ENCODE assay signal across 8 cellular contexts in genomic region chr19:10961763-10962536, GRCh38. TPM values are rescaled to one million over a fixed set of nuclear protein-coding genes. Genes with fewer than 3 reads are reported as not detected.
DNase-seq lines count a peak whose midpoint lies in the region; ATAC-seq, FAIRE-seq and TF ChIP-seq lines count a peak whose summit lies in the region.

No MANE protein-coding gene starts in this region.

- H3K9me3 ChIP-seq in CD4-positive, alpha-beta T cell (ENCODE audit: control insufficient read depth, low read length), result no peaks in the 10 kb centered on the region
- H3K9me3 ChIP-seq in KOPT-K1 (ENCODE audit: insufficient read depth, low read length, poor library complexity, severe bottlenecking) (no peaks in the 10 kb centered on the region), K562 (replicated peaks; ENCODE audit: control insufficient read depth, insufficient read depth, low read depth, low read length) (no peaks in the 10 kb centered on the region), mesenchymal stem cell (ENCODE audit: control insufficient read depth, low read length) (no peaks in the 10 kb centered on the region)

- peaks cover 15 to 30% of the 10 kb centered on the region in 2 experiments; a peak in 4 of 5 replicates for H3K4me1 ChIP-seq in K562 (replicated peaks in 1 of 2; ENCODE audit: control insufficient read depth in 2 of 2, insufficient read depth in 2 of 2, low read length in 2 of 2)
- H3K4me1 ChIP-seq in mesenchymal stem cell (ENCODE audit: control insufficient read depth, insufficient read depth, low read depth, low read length), result peaks cover 23% of the 10 kb centered on the region

- TF ChIP-seq RAD21 in K562 (CRISPR knock-in tag; conservative IDR thresholded peaks at IDR 0.05 in 1 of 2, IDR thresholded peaks at IDR 0.05 in 1 of 2), result no peak

- peaks cover 13% of the 10 kb centered on the region; the same call in 1 of the 2 replicates for H3K36me3 ChIP-seq in KOPT-K1 (ENCODE audit: insufficient read depth, low read length)
- peaks cover 16% of the 10 kb centered on the region; the same call in 2 of the 3 replicates for H3K36me3 ChIP-seq in K562 (ENCODE audit: control insufficient read depth, insufficient read depth, low read length)
- peaks cover 0 to 9% of the 10 kb centered on the region in 2 experiments for H3K36me3 ChIP-seq in mesenchymal stem cell (ENCODE audit: control insufficient read depth in 1 of 2, insufficient read depth in 2 of 2, low read depth in 1 of 2, low read length in 2 of 2)

- no peak for TF ChIP-seq POLR2A in K562 (conservative IDR thresholded peaks at IDR 0.05)

- peak overlapping the region in 1 of 2 experiments; percentile 91 for H3K23ac ChIP-seq in mesenchymal stem cell (ENCODE audit: low read length in 2 of 2)

- H2BK120ac ChIP-seq in mesenchymal stem cell (ENCODE audit: low read depth, low read length), result peak overlapping the region; percentile 88

- peak overlapping the region; percentile 64 for H3K27ac ChIP-seq in CD4-positive, alpha-beta T cell (ENCODE audit: low read depth, low read length)
- H3K27ac ChIP-seq in KOPT-K1 (ENCODE audit: low read depth, low read length, poor library complexity, severe bottlenecking), result peak overlapping the region; percentile 95
- peak overlapping the region; percentile 94 for H3K27ac ChIP-seq in K562 (ENCODE audit: extremely low read depth, low read depth, low read length)
- H3K27ac ChIP-seq in mesenchymal stem cell (ENCODE audit: low read length, poor library complexity, severe bottlenecking), result peak overlapping the region; percentile 65

- H3K4ac ChIP-seq in mesenchymal stem cell (ENCODE audit: low read depth in 1 of 2, low read length in 2 of 2), result peak overlapping the region; percentile 47 to 86

- H3K14ac ChIP-seq in mesenchymal stem cell (ENCODE audit: low read length in 2 of 2), result peak overlapping the region; percentile 45 to 72

- H3K4me3 Mint-ChIP-seq in CD4-positive, alpha-beta T cell, result peak overlapping the region; percentile 94

- H3K79me2 ChIP-seq in K562 (ENCODE audit: control insufficient read depth, insufficient read depth, low read length), result peaks cover 71% of the 10 kb centered on the region

- FAIRE-seq in K562 (lab: Jason Lieb, UNC), result peak; percentile 82

- no peak overlapping the region for H2BK5ac ChIP-seq in mesenchymal stem cell (ENCODE audit: low read depth, low read length, poor library complexity, severe bottlenecking)

- H2BK15ac ChIP-seq in mesenchymal stem cell (ENCODE audit: low read depth, poor library complexity, severe bottlenecking), result peak overlapping the region; percentile 81

- peak overlapping the region; percentile 83 for H4K91ac ChIP-seq in mesenchymal stem cell (ENCODE audit: low read length)

- peak overlapping the region; percentile 70 for H4K8ac ChIP-seq in mesenchymal stem cell (ENCODE audit: low read length)

- POLR2A ChIA-PET in CD4-positive, alpha-beta T cell (lab: Charles Lee), result interaction anchor here (1.2 to 2.0 kb wide), 3 partner anchors 20 to 413 kb away, joined by 3 to 7 read pairs (median 4); no protein-coding TSS in a partner anchor
- POLR2A ChIA-PET in K562 (lab: Yijun Ruan, JAX), result interaction anchor here (0.6 to 1.1 kb wide), 5 partner anchors 9 to 274 kb away, joined by 3 to 5 read pairs (median 3); no protein-coding TSS in a partner anchor

- H2AFZ ChIP-seq in K562 (ENCODE audit: low read depth, low read length), result peak overlapping the region; percentile 76; the same call in 1 of the 2 replicates
- H2AFZ ChIP-seq in mesenchymal stem cell (ENCODE audit: low read depth, low read length), result no peak overlapping the region

- H3K9me3 Mint-ChIP-seq in CD4-positive, alpha-beta T cell, result no peaks in the 10 kb centered on the region

- CTCF ChIA-PET in CD4-positive, alpha-beta T cell (lab: Charles Lee), result interaction anchor here (0.9 to 2.6 kb wide), 2 partner anchors 20 to 25 kb away, joined by 4 to 8 read pairs; no protein-coding TSS in a partner anchor
- CTCF ChIA-PET in K562 (lab: Yijun Ruan, JAX; ENCODE audit: low intra/inter-chr PET ratio), result no interaction called here

- no peaks in the 10 kb centered on the region for H3K27me3 Mint-ChIP-seq in CD4-positive, alpha-beta T cell

- peak overlapping the region; percentile 88 to 90 for H3K18ac ChIP-seq in mesenchymal stem cell (ENCODE audit: low read depth in 1 of 2, low read length in 2 of 2)

- H3K4me3 ChIP-seq in K562, result peak overlapping the region; percentile 99
- peak overlapping the region; percentile 91 to 99 for H3K4me3 ChIP-seq in mesenchymal stem cell (ENCODE audit: insufficient read depth in 1 of 2, low read depth in 1 of 2, low read length in 2 of 2)

- no peak for DNase-seq in CD4-positive, alpha-beta T cell
- DNase-seq in K562 (ENCODE audit: extremely low read depth in 1 of 4, low spot score in 3 of 4) (peak in 3 of 4 experiments; percentile 16 to 33 (median 18)), mesenchymal stem cell (peak; percentile 43), GM13976 (ENCODE audit: low spot score) (no peak)

- peak overlapping the region; percentile 96 to 100 for H3K9ac ChIP-seq in K562 (ENCODE audit: insufficient read depth in 1 of 2, low read depth in 2 of 2, low read length in 2 of 2)
- H3K9ac ChIP-seq in mesenchymal stem cell (ENCODE audit: low read length), result peak overlapping the region; percentile 99

- TF ChIP-seq CTCF in CD4-positive, alpha-beta T cell (IDR thresholded peaks at IDR 0.05), result no peak
- TF ChIP-seq CTCF in K562 (IDR thresholded peaks at IDR 0.05 in 2 of 3, conservative IDR thresholded peaks at IDR 0.05 in 1 of 3; ENCODE audit: insufficient read depth in 2 of 3, low read depth in 1 of 3, low read length in 3 of 3) (no peak), GM13976 (IDR thresholded peaks at IDR 0.05; ENCODE audit: borderline replicate concordance, control extremely low read depth, extremely low read depth, insufficient read depth, missing control alignments) (no peak)

- H2AK5ac ChIP-seq in mesenchymal stem cell (ENCODE audit: low read length, severe bottlenecking), result no peak overlapping the region

- no peaks in the 10 kb centered on the region for H3K79me1 ChIP-seq in mesenchymal stem cell (replicated peaks; ENCODE audit: low read length, poor library complexity, severe bottlenecking)

- intact Hi-C loops in CD4-positive, alpha-beta T cell (cut with DNase I, micrococcal nuclease), result loop anchor here (2.0 to 10.0 kb wide), 4 partner anchors 19 to 133 kb away; partner anchors contain the start of genes TIMM29 (in 1 of the 2) and YIPF2 (in 1 of the 2)
- intact Hi-C loops in K562 (cut with micrococcal nuclease), result no loop called here

- in situ Hi-C loops in K562 (cut with MboI), result no loop called here
- in situ Hi-C loops in GM13976 (cut with MboI; ENCODE audit: low sequenced_read_pairs, unreplicated experiment), result no loop called here

- peaks cover 8% of the 10 kb centered on the region for H4K20me1 ChIP-seq in K562 (replicated peaks; ENCODE audit: control insufficient read depth, insufficient read depth, low read length)

- H3K9me1 ChIP-seq in K562 (ENCODE audit: control insufficient read depth, insufficient read depth, low read length), result peaks cover 4% of the 10 kb centered on the region

- 12% methylated on average over 18 of the region's 18 CpGs for WGBS in K562 (ENCODE audit: insufficient coverage, low coverage, missing lambda C conversion rate)
- 21% methylated on average over 18 of the region's 18 CpGs for WGBS in mesenchymal stem cell

- no peak for ATAC-seq in CD4-positive, alpha-beta T cell (ENCODE audit: poor library complexity)
- ATAC-seq in K562 (no peak), GM18907 (IDR thresholded peaks at IDR 0.05; ENCODE audit: unreplicated experiment) (no peak), GM21423 (IDR thresholded peaks at IDR 0.05; ENCODE audit: unreplicated experiment) (no peak), HG03432 (IDR thresholded peaks at IDR 0.05; ENCODE audit: unreplicated experiment) (no peak)

- peaks cover 8% of the 10 kb centered on the region for H3K36me3 Mint-ChIP-seq in CD4-positive, alpha-beta T cell (ENCODE audit: low read depth)

- H3K4me1 Mint-ChIP-seq in CD4-positive, alpha-beta T cell (ENCODE audit: low read depth), result peaks cover 46% of the 10 kb centered on the region

- peak overlapping the region; percentile 88 for H3K4me2 ChIP-seq in K562 (ENCODE audit: insufficient read depth, low read length)
- peak overlapping the region; percentile 61 for H3K4me2 ChIP-seq in mesenchymal stem cell (ENCODE audit: low read length, poor library complexity, severe bottlenecking)

- no peaks in the 10 kb centered on the region for H3K27me3 ChIP-seq in CD4-positive, alpha-beta T cell (ENCODE audit: control insufficient read depth, insufficient read depth, low read length)
- H3K27me3 ChIP-seq in K562 (ENCODE audit: control insufficient read depth in 2 of 2, insufficient read depth in 2 of 2, low read length in 2 of 2), result no peaks in the 10 kb centered on the region
- no peaks in the 10 kb centered on the region for H3K27me3 ChIP-seq in mesenchymal stem cell (ENCODE audit: control insufficient read depth in 1 of 2, insufficient read depth in 1 of 2, low read length in 2 of 2)

- peak overlapping the region; percentile 88 for H3K27ac Mint-ChIP-seq in CD4-positive, alpha-beta T cell

- no peak for TF ChIP-seq EP300 in K562 (IDR thresholded peaks at IDR 0.05; ENCODE audit: low read length)

- peak overlapping the region in 1 of 2 experiments; percentile 39 for H2BK12ac ChIP-seq in mesenchymal stem cell (ENCODE audit: low read length in 2 of 2)

- TSS peak; percentile 70 for BruUV-seq in K562 (replicated peaks; lab: Mats Ljungman, UMichigan)

RNA-seq across cellular contexts. Expression of gene SMARCA4, which starts 1.1 kb away (rescaled TPM):
- total RNA-seq in CD4-positive, alpha-beta T cell, result 10 to 100 TPM; 69.6 to 74.5 TPM
- 239 and 474 TPM in 2 replicates for total RNA-seq in K562 (2011; cell fraction: chromatin; rRNA removed; ENCODE audit: low replicate concordance)
- 201 and 202 TPM in 2 replicates for total RNA-seq in K562 (2011; cell fraction: nucleolus; rRNA removed)
- total RNA-seq in K562 (2011; cell fraction: nucleoplasm; rRNA removed), result 194 and 219 TPM in 2 replicates
- 125 and 134 TPM in 2 replicates for total RNA-seq in K562 (2014; rRNA removed)
- total RNA-seq in K562 (2014; rRNA removed; fragmentation: Illumina TruSeq; extraction: Trizol), result 45.7 and 48.4 TPM in 2 replicates
- 52.1 and 54.1 TPM in 2 replicates for total RNA-seq in K562 (2015; rRNA removed; fragmentation: Illumina TruSeq; extraction: Trizol)
- total RNA-seq in K562 (2021), result 194 and 207 TPM in 2 replicates
- polyA plus RNA-seq in K562 (2011; rRNA removed), result 40.7 and 69.1 TPM in 2 replicates
- 50.9 and 53.3 TPM in 2 replicates for polyA plus RNA-seq in K562 (2011; cell fraction: cytosol; rRNA removed)
- polyA plus RNA-seq in K562 (2011; cell fraction: nucleus; rRNA removed), result 84.2 and 133 TPM in 2 replicates
- 118 and 172 TPM in 2 replicates for polyA plus RNA-seq in K562 (2012)
- 98.6 and 118 TPM in 2 replicates for polyA plus RNA-seq in K562 (2014; fragmentation: Illumina TruSeq; extraction: Trizol)
- 10 to 100 TPM; 19.3 to 24.8 TPM for polyA plus RNA-seq in K562 (2014; fragmentation: Nextera tagmentation; extraction: Ambion mirVana)
- polyA plus RNA-seq in K562 (2014; rRNA removed), result 68.9 and 84.5 TPM in 2 replicates
- 91.0 and 105 TPM in 2 replicates for polyA minus RNA-seq in K562 (2011; rRNA and poly(A)+ RNA removed)
- polyA minus RNA-seq in K562 (2011; cell fraction: cytosol; rRNA and poly(A)+ RNA removed), result 157 and 194 TPM in 2 replicates
- polyA minus RNA-seq in K562 (2011; cell fraction: nucleus; rRNA and poly(A)+ RNA removed), result 68.0 and 102 TPM in 2 replicates
- polyA plus RNA-seq in mesenchymal stem cell (2013, experiment 1 of 2), result 67.2 TPM
- 66.6 TPM for polyA plus RNA-seq in mesenchymal stem cell (2013, experiment 2 of 2)

RNA-seq across cellular contexts. Expression of gene TIMM29, which starts 33.3 kb away (rescaled TPM):
- total RNA-seq in CD4-positive, alpha-beta T cell, result 10 to 100 TPM; 22.6 to 24.8 TPM
- total RNA-seq in K562 (2011; cell fraction: chromatin; rRNA removed; ENCODE audit: low replicate concordance), result 9.9 and 25.8 TPM in 2 replicates
- 30.1 and 31.0 TPM in 2 replicates for total RNA-seq in K562 (2011; cell fraction: nucleolus; rRNA removed)
- total RNA-seq in K562 (2011; cell fraction: nucleoplasm; rRNA removed), result 14.4 and 15.4 TPM in 2 replicates
- total RNA-seq in K562 (2014; rRNA removed) (29.4 and 32.7 TPM in 2 replicates), K562 (2014; rRNA removed; fragmentation: Illumina TruSeq; extraction: Trizol) (18.5 and 19.9 TPM in 2 replicates), K562 (2015; rRNA removed; fragmentation: Illumina TruSeq; extraction: Trizol) (20.2 and 20.7 TPM in 2 replicates), K562 (2021) (23.8 and 24.7 TPM in 2 replicates)
- polyA plus RNA-seq in K562 (2011; rRNA removed) (11.0 and 13.2 TPM in 2 replicates), K562 (2014; fragmentation: Illumina TruSeq; extraction: Trizol) (13.8 and 13.9 TPM in 2 replicates), K562 (2014; fragmentation: Nextera tagmentation; extraction: Ambion mirVana) (1 to 10 TPM; 2.4 to 3.2 TPM), K562 (2014; rRNA removed) (16.3 and 17.5 TPM in 2 replicates)
- polyA plus RNA-seq in K562 (2011; cell fraction: cytosol; rRNA removed), result 10.3 and 20.8 TPM in 2 replicates
- polyA plus RNA-seq in K562 (2011; cell fraction: nucleus; rRNA removed), result 7.8 and 11.2 TPM in 2 replicates
- polyA plus RNA-seq in K562 (2012), result 17.4 and 20.2 TPM in 2 replicates
- polyA minus RNA-seq in K562 (2011; rRNA and poly(A)+ RNA removed), result 2.6 and 2.9 TPM in 2 replicates
- polyA minus RNA-seq in K562 (2011; cell fraction: cytosol; rRNA and poly(A)+ RNA removed), result 4.8 and 6.6 TPM in 2 replicates
- 5.7 and 7.8 TPM in 2 replicates for polyA minus RNA-seq in K562 (2011; cell fraction: nucleus; rRNA and poly(A)+ RNA removed)
- polyA plus RNA-seq in mesenchymal stem cell (2013, experiment 1 of 2), result 20.0 TPM
- 22.7 TPM for polyA plus RNA-seq in mesenchymal stem cell (2013, experiment 2 of 2)

RNA-seq across cellular contexts. Expression of gene YIPF2, which starts 33.5 kb away (rescaled TPM):
- total RNA-seq in CD4-positive, alpha-beta T cell, result 10 to 100 TPM; 21.1 to 21.7 TPM
- total RNA-seq in K562 (2011; cell fraction: chromatin; rRNA removed; ENCODE audit: low replicate concordance), result 41.8 and 150 TPM in 2 replicates
- 200 and 225 TPM in 2 replicates for total RNA-seq in K562 (2011; cell fraction: nucleolus; rRNA removed)
- 96.4 and 107 TPM in 2 replicates for total RNA-seq in K562 (2011; cell fraction: nucleoplasm; rRNA removed)
- 65.2 and 80.4 TPM in 2 replicates for total RNA-seq in K562 (2014; rRNA removed)
- 10.3 and 12.1 TPM in 2 replicates for total RNA-seq in K562 (2014; rRNA removed; fragmentation: Illumina TruSeq; extraction: Trizol)
- total RNA-seq in K562 (2015; rRNA removed; fragmentation: Illumina TruSeq; extraction: Trizol), result 31.6 and 32.5 TPM in 2 replicates
- total RNA-seq in K562 (2021), result 51.6 and 56.3 TPM in 2 replicates
- polyA plus RNA-seq in K562 (2011; rRNA removed), result 40.5 and 69.1 TPM in 2 replicates
- 114 and 210 TPM in 2 replicates for polyA plus RNA-seq in K562 (2011; cell fraction: cytosol; rRNA removed)
- 175 and 177 TPM in 2 replicates for polyA plus RNA-seq in K562 (2011; cell fraction: nucleus; rRNA removed)
- polyA plus RNA-seq in K562 (2012), result 41.2 and 77.2 TPM in 2 replicates
- 20.4 and 44.1 TPM in 2 replicates for polyA plus RNA-seq in K562 (2014; fragmentation: Illumina TruSeq; extraction: Trizol)
- polyA plus RNA-seq in K562 (2014; fragmentation: Nextera tagmentation; extraction: Ambion mirVana), result 1 to 10 TPM; 1.3 to 2.2 TPM
- polyA plus RNA-seq in K562 (2014; rRNA removed), result 64.3 and 74.2 TPM in 2 replicates
- 15.6 and 19.6 TPM in 2 replicates for polyA minus RNA-seq in K562 (2011; rRNA and poly(A)+ RNA removed)
- 56.2 and 63.8 TPM in 2 replicates for polyA minus RNA-seq in K562 (2011; cell fraction: cytosol; rRNA and poly(A)+ RNA removed)
- 26.0 and 30.7 TPM in 2 replicates for polyA minus RNA-seq in K562 (2011; cell fraction: nucleus; rRNA and poly(A)+ RNA removed)
- polyA plus RNA-seq in mesenchymal stem cell (2013, experiment 1 of 2), result 51.4 TPM
- polyA plus RNA-seq in mesenchymal stem cell (2013, experiment 2 of 2), result 51.4 TPM

Comparison
In these comparisons a context has a peak if more than half of its experiments do, and no peak if none do; other contexts are left out.
1. DNase-seq: peak in K562 (3 of 4) and mesenchymal stem cell (single experiment); none in CD4-positive, alpha-beta T cell (0 of 10) and GM13976 (single experiment).
2. Peak in every context shown above with its lines, with median percentiles within 50 percentile points of each other: H3K27ac ChIP-seq.